Comparison of ENCODE assay signal across 1 cellular context in the genomic region with DNA sequence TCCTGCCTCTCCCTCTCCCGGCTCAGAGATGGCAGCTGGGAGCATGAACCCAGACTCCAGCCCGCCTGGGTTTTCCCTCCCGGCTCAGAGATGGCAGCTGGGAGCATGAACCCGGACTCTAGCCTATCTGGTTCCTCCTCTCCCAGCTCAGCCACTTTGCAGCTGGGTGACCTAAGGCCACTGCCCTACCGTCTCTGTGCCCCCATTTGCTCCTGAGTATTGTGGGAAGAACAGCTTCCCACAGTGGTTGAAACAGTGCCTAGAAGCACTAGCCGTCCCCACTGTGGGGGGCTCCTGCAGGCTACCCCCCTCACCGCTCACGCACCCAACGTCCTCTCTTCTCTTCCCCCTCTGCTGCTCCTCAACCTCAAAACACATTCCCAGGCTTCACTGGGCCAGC.
TF ChIP-seq lines count a peak whose summit lies in the region.

No MANE protein-coding gene starts in this region.

TF ChIP-seq in SK-N-SH treated with all-trans-retinoic acid at 6 μM for 48 hours, 23 proteins besides CTCF, POLR2A, EP300 and RAD21 (continued from another document):
- TF ChIP-seq RARB (CRISPR knock-in tag; IDR thresholded peaks at IDR 0.05) (no peak), ISL1 (CRISPR knock-in tag; IDR thresholded peaks at IDR 0.05) (no peak), CSRNP3 (CRISPR knock-in tag; IDR thresholded peaks at IDR 0.05) (no peak), ESRRG (CRISPR knock-in tag; IDR thresholded peaks at IDR 0.05) (no peak), OSR1 (CRISPR knock-in tag; IDR thresholded peaks at IDR 0.05) (no peak)
- TF ChIP-seq, protein P1, sequence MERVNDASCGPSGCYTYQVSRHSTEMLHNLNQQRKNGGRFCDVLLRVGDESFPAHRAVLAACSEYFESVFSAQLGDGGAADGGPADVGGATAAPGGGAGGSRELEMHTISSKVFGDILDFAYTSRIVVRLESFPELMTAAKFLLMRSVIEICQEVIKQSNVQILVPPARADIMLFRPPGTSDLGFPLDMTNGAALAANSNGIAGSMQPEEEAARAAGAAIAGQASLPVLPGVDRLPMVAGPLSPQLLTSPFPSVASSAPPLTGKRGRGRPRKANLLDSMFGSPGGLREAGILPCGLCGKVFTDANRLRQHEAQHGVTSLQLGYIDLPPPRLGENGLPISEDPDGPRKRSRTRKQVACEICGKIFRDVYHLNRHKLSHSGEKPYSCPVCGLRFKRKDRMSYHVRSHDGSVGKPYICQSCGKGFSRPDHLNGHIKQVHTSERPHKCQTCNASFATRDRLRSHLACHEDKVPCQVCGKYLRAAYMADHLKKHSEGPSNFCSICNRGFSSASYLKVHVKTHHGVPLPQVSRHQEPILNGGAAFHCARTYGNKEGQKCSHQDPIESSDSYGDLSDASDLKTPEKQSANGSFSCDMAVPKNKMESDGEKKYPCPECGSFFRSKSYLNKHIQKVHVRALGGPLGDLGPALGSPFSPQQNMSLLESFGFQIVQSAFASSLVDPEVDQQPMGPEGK (CRISPR knock-in tag; IDR thresholded peaks at IDR 0.05; ENCODE audit: borderline replicate concordance), result no peak
